8 cellular contexts compared by ENCODE assay signal in the genomic region with DNA sequence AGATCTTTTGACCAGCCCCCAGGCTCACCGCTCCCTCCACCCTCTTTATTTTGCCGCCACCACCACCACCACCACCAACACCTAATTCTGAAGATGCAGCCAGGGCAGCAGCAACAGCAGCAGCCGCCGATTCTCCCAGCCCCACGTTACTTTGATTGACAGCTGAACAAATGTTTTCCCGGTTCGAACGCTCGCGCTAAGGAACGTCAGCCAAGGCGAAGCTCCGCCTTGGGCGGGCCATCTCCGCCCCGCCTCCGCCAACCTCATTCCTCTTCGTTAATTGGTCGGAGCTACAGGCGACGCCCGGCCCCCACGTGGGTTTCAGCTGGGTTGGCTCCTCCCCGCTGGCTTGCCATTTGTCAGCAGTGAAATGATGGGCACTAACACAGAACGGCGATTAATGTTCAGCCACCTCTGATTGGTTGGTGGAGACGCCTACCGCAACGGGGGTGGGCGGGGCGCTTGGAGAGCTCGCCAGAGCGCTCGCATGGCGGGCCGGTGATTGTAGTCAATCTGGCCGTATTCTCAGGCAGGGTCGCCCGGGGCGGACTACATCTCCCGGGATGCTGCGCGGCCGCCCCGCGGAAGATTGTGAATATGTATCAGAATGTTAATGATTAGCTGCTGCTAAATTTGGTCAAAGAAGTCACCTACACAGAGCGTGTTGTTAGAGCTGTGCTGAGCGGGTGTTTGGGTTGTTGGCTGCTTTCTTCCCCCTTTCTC. TPM values are rescaled to one million over a fixed set of nuclear protein-coding genes. Genes with fewer than 3 reads are reported as not detected.
DNase-seq lines count a peak whose midpoint lies in the region; ATAC-seq and TF ChIP-seq lines count a peak whose summit lies in the region.

A gene (plus strand): TSS at position 657 of the 723 bp plus-strand sequence. CDS start 826 bp downstream, outside the sequence.

- ATAC-seq in HG02884 (IDR thresholded peaks at IDR 0.05; ENCODE audit: unreplicated experiment), result peak; percentile 83
- peak; percentile 87 for ATAC-seq in T-helper 17 cell
- ATAC-seq in left cardiac atrium, result peak; percentile 93 to 97

- H3K27me3 Mint-ChIP-seq in T-helper 17 cell (peaks cover 11% of the 10 kb centered on the region), type B pancreatic cell (peaks cover 31% of the 10 kb centered on the region)

- in situ Hi-C loops in GM13977 (cut with MboI; ENCODE audit: low pct_unique_long_range_greater_than_20kb, low sequenced_read_pairs, unreplicated experiment), result loop anchor here (25.0 kb wide), 1 partner anchor 559 kb away; no protein-coding TSS in a partner anchor

- intact Hi-C loops in left cardiac atrium (cut with DNase I), result loop anchor here in 1 of 2 donors (10.0 kb wide), 1 partner anchor 93 kb away; no protein-coding TSS in a partner anchor
- intact Hi-C loops in posterior cingulate gyrus (cut with DNase I), result loop anchor here (5.0 kb wide), 1 partner anchor 94 kb away; no protein-coding TSS in a partner anchor

- TF ChIP-seq CTCF in GM13977 (IDR thresholded peaks at IDR 0.05; ENCODE audit: extremely low read depth, insufficient read depth, missing control alignments) (no peak), type B pancreatic cell (conservative IDR thresholded peaks at IDR 0.05) (no peak)

- no peak within 1 kb of the TSS for H3K27ac Mint-ChIP-seq in T-helper 17 cell
- H3K27ac Mint-ChIP-seq in type B pancreatic cell, result no peak within 1 kb of the TSS

- H3K4me1 Mint-ChIP-seq in T-helper 17 cell (peaks cover 30% of the 10 kb centered on the region), type B pancreatic cell (ENCODE audit: unreplicated experiment) (peaks cover 18% of the 10 kb centered on the region)

- no peaks in the 10 kb centered on the region for H3K9me3 ChIP-seq in T-helper 17 cell (ENCODE audit: control insufficient read depth, low read length, poor library complexity, severe bottlenecking)

- H3K36me3 Mint-ChIP-seq in T-helper 17 cell (ENCODE audit: low read depth) (peaks cover 5% of the 10 kb centered on the region), type B pancreatic cell (peaks cover 13% of the 10 kb centered on the region)

- DNase-seq in GM13977 (ENCODE audit: low spot score) (peak; percentile 95), NCI-H146 treated with DMSO at 0.1 percent for 48 hours (lab: John Stamatoyannopoulos, UW; ENCODE audit: unreplicated experiment) (peak; percentile 97), T-helper 17 cell (peak; percentile 97 to 99 (median 99)), amygdala (lab: John Stamatoyannopoulos, UW) (peak; percentile 92 to 100 (median 100)), left cardiac atrium (peak; percentile 100), posterior cingulate gyrus (peak; percentile 100), type B pancreatic cell (ENCODE audit: extremely low spot score, unreplicated experiment) (peak; percentile 100)

- H3K4me3 Mint-ChIP-seq in T-helper 17 cell, result no peak within 1 kb of the TSS
- H3K4me3 Mint-ChIP-seq in type B pancreatic cell, result peak within 1 kb of the TSS; percentile 79

- H3K9me3 Mint-ChIP-seq in type B pancreatic cell, result no peaks in the 10 kb centered on the region

RNA-seq across cellular contexts. Expression of the gene that starts here (rescaled TPM):
- total RNA-seq in T-helper 17 cell, result 100 to 1,000 TPM; 104 to 154 TPM
- total RNA-seq in left cardiac atrium, result 10 to 100 TPM; 16.2 to 16.3 TPM
- total RNA-seq in type B pancreatic cell (ENCODE audit: low replicate concordance), result 77.7 and 83.5 TPM in 2 replicates

Comparison
In these comparisons a context has a peak if more than half of its experiments do, and no peak if none do; other contexts are left out.
1. Peak in every context shown above with its lines: DNase-seq and ATAC-seq.